ENCODE assay signal across 8 cellular contexts in the genomic region with DNA sequence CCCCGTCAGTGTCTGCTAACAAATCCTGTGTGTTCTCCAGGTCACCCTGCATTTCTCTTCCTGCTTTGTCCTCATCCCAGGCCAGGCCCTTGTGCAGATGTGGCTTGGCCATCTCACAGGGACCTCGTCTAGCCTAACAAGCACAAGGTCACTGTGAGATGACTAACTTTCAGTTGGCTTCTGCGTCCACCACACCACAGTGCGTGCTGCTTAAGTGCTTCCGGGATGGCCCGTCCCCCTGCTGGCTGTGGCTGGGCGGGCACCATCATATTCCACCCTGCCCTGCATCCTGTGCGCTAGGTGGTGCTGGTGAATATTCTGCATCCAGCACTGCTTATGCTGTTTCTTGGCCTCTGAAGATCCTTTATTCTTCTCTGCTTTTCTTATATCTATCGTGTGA. TPM values are rescaled to one million over a fixed set of nuclear protein-coding genes. Genes with fewer than 3 reads are reported as not detected.
DNase-seq lines count a peak whose midpoint lies in the region; ATAC-seq and TF ChIP-seq lines count a peak whose summit lies in the region.

No MANE protein-coding gene starts in this region.

- H3K36me3 ChIP-seq in CD4-positive, CD25-positive, alpha-beta regulatory T cell (ENCODE audit: control insufficient read depth, insufficient read depth, low read length): peaks cover 55% of the 10 kb centered on the region
- peaks cover 34 to 87% of the 10 kb centered on the region in 2 experiments for H3K36me3 ChIP-seq in HEK293 (ENCODE audit: control insufficient read depth in 2 of 2, insufficient read depth in 1 of 2, low read length in 2 of 2)

- peak overlapping the region in 1 of 4 donors; percentile 53 for H3K4me3 Mint-ChIP-seq in CD4-positive, CD25-positive, alpha-beta regulatory T cell
- H3K4me3 Mint-ChIP-seq in activated naive CD8-positive, alpha-beta T cell treated with anti-CD3 and anti-CD28 coated beads for 36 hours: peak overlapping the region; percentile 19

- no peaks in the 10 kb centered on the region for H3K4me1 ChIP-seq in CD4-positive, CD25-positive, alpha-beta regulatory T cell (ENCODE audit: control insufficient read depth, insufficient read depth, low read length, poor library complexity, severe bottlenecking)
- peaks cover 6% of the 10 kb centered on the region; the same call in 1 of the 2 replicates for H3K4me1 ChIP-seq in HEK293 (ENCODE audit: control insufficient read depth, insufficient read depth, low read length)

- H3K27ac Mint-ChIP-seq in CD4-positive, CD25-positive, alpha-beta regulatory T cell: peak overlapping the region in 1 of 3 donors; percentile 25
- peak overlapping the region; percentile 27 for H3K27ac Mint-ChIP-seq in activated naive CD8-positive, alpha-beta T cell treated with anti-CD3 and anti-CD28 coated beads for 36 hours

- H3K4me1 Mint-ChIP-seq in CD4-positive, CD25-positive, alpha-beta regulatory T cell: peaks cover 0 to 2% (median 1%) of the 10 kb centered on the region in 4 donors
- H3K4me1 Mint-ChIP-seq in activated naive CD8-positive, alpha-beta T cell treated with anti-CD3 and anti-CD28 coated beads for 36 hours: no peaks in the 10 kb centered on the region

- peak; percentile 92 for TF ChIP-seq CTCF in HEK293 (tag by site-specific recombination; IDR thresholded peaks at IDR 0.05)

- ATAC-seq in CD4-positive, CD25-positive, alpha-beta regulatory T cell (ENCODE audit: low read depth in 2 of 2): peak; percentile 24 to 52
- ATAC-seq in HG02678 (IDR thresholded peaks at IDR 0.05; ENCODE audit: unreplicated experiment): no peak

- peaks cover 57% of the 10 kb centered on the region for H3K36me3 Mint-ChIP-seq in CD4-positive, CD25-positive, alpha-beta regulatory T cell
- H3K36me3 Mint-ChIP-seq in activated naive CD8-positive, alpha-beta T cell treated with anti-CD3 and anti-CD28 coated beads for 36 hours: peaks cover 8% of the 10 kb centered on the region

- H3K27ac ChIP-seq in CD4-positive, CD25-positive, alpha-beta regulatory T cell (ENCODE audit: insufficient read depth, low read length, poor library complexity, severe bottlenecking): no peak overlapping the region
- H3K27ac ChIP-seq in HEK293 (ENCODE audit: extremely low read depth, low read depth, low read length): no peak overlapping the region

- H3K27me3 Mint-ChIP-seq in CD4-positive, CD25-positive, alpha-beta regulatory T cell: no peaks in the 10 kb centered on the region
- H3K27me3 Mint-ChIP-seq in activated naive CD8-positive, alpha-beta T cell treated with anti-CD3 and anti-CD28 coated beads for 36 hours: no peaks in the 10 kb centered on the region

- H3K27me3 ChIP-seq in CD4-positive, CD25-positive, alpha-beta regulatory T cell (ENCODE audit: control insufficient read depth, insufficient read depth, low read length): no peaks in the 10 kb centered on the region

- no peaks in the 10 kb centered on the region for H3K9me3 Mint-ChIP-seq in CD4-positive, CD25-positive, alpha-beta regulatory T cell
- H3K9me3 Mint-ChIP-seq in activated naive CD8-positive, alpha-beta T cell treated with anti-CD3 and anti-CD28 coated beads for 36 hours: no peaks in the 10 kb centered on the region

- CTCF ChIA-PET in HEK293 (lab: Yijun Ruan, JAX): interaction anchor here (0.6 to 3.2 kb wide), 5 partner anchors 10 to 246 kb away, joined by 3 to 13 read pairs (median 7); no protein-coding TSS in a partner anchor

- POLR2A ChIA-PET in HEK293 (lab: Yijun Ruan, JAX): no interaction called here

- no peak overlapping the region for H3K4me3 ChIP-seq in CD4-positive, CD25-positive, alpha-beta regulatory T cell (ENCODE audit: low read depth, low read length)
- H3K4me3 ChIP-seq in HEK293 (ENCODE audit: low read depth, low read length): no peak overlapping the region

- peak in 1 of 3 donors; percentile 16 for DNase-seq in CD4-positive, CD25-positive, alpha-beta regulatory T cell
- DNase-seq in activated naive CD8-positive, alpha-beta T cell treated with anti-CD3 and anti-CD28 coated beads for 36 hours: peak; percentile 5
- peak; percentile 47 to 64 for DNase-seq in lung microvascular endothelial cell (ENCODE audit: low read depth in 2 of 2)
- DNase-seq in activated CD8-positive, alpha-beta memory T cell treated with anti-CD3 and anti-CD28 coated beads for 24 hours: no peak
- no peak for DNase-seq in stimulated activated CD4-positive, alpha-beta T cell treated with anti-CD3 and anti-CD28 coated beads, Interleukin-4, amount 100 ng/mL, for 4 hours
- no peak for DNase-seq in NCI-H1105 treated with DMSO at 0.1 percent for 48 hours (lab: John Stamatoyannopoulos, UW)

- no peaks in the 10 kb centered on the region for H3K9me3 ChIP-seq in CD4-positive, CD25-positive, alpha-beta regulatory T cell (ENCODE audit: control insufficient read depth in 2 of 2, low read length in 2 of 2)
- no peaks in the 10 kb centered on the region for H3K9me3 ChIP-seq in HEK293 (ENCODE audit: control insufficient read depth, insufficient read depth, low read depth, low read length)

TF ChIP-seq in HEK293, 187 proteins besides CTCF, POLR2A, EP300 and RAD21:
- TF ChIP-seq ZNF449 (tag by site-specific recombination; IDR thresholded peaks at IDR 0.05) (peak; percentile 50; the same call in 1 of the 2 replicates), ZBTB11 (tag by site-specific recombination; conservative IDR thresholded peaks at IDR 0.05; ENCODE audit: low read depth) (peak; percentile 49; the same call in 1 of the 2 replicates), ZNF248 (tag by site-specific recombination; IDR thresholded peaks at IDR 0.05) (no peak), MZF1 (tag by site-specific recombination; IDR thresholded peaks at IDR 0.05; ENCODE audit: borderline replicate concordance) (no peak)

RNA-seq across cellular contexts. Expression of gene RBBP7, which starts 33.8 kb away (rescaled TPM):
- 120 TPM for total RNA-seq in CD4-positive, CD25-positive, alpha-beta regulatory T cell
- polyA plus RNA-seq in CD4-positive, CD25-positive, alpha-beta regulatory T cell: 100 to 1,000 TPM; 133 to 150 (median 143) TPM
- total RNA-seq in activated naive CD8-positive, alpha-beta T cell treated with anti-CD3 and anti-CD28 coated beads for 36 hours: 100 to 1,000 TPM; 192 TPM
- total RNA-seq in lung microvascular endothelial cell: 81.5 and 120 TPM in 2 replicates

RNA-seq across cellular contexts. Expression of gene TXLNG, which starts 50.1 kb away (rescaled TPM):
- 32.2 TPM for total RNA-seq in CD4-positive, CD25-positive, alpha-beta regulatory T cell
- 10 to 100 TPM in 3 of 4 donors, 1 to 10 TPM in 1; 8.4 to 24.2 (median 18.6) TPM for polyA plus RNA-seq in CD4-positive, CD25-positive, alpha-beta regulatory T cell
- total RNA-seq in activated naive CD8-positive, alpha-beta T cell treated with anti-CD3 and anti-CD28 coated beads for 36 hours: 10 to 100 TPM; 27.5 to 28.1 TPM
- total RNA-seq in lung microvascular endothelial cell: 3.9 and 4.6 TPM in 2 replicates

Comparison
In these comparisons a context has a peak if more than half of its experiments do, and no peak if none do; other contexts are left out.
1. DNase-seq: peak in activated naive CD8-positive, alpha-beta T cell treated with anti-CD3 and anti-CD28 coated beads for 36 hours (single experiment) and lung microvascular endothelial cell (2 of 2); none in activated CD8-positive, alpha-beta memory T cell treated with anti-CD3 and anti-CD28 coated beads for 24 hours (single experiment), stimulated activated CD4-positive, alpha-beta T cell treated with anti-CD3 and anti-CD28 coated beads, Interleukin-4, amount 100 ng/mL, for 4 hours (0 of 2) and NCI-H1105 treated with DMSO at 0.1 percent for 48 hours (single experiment).